ENCODE assay signal across 1 cellular context in the genomic region with DNA sequence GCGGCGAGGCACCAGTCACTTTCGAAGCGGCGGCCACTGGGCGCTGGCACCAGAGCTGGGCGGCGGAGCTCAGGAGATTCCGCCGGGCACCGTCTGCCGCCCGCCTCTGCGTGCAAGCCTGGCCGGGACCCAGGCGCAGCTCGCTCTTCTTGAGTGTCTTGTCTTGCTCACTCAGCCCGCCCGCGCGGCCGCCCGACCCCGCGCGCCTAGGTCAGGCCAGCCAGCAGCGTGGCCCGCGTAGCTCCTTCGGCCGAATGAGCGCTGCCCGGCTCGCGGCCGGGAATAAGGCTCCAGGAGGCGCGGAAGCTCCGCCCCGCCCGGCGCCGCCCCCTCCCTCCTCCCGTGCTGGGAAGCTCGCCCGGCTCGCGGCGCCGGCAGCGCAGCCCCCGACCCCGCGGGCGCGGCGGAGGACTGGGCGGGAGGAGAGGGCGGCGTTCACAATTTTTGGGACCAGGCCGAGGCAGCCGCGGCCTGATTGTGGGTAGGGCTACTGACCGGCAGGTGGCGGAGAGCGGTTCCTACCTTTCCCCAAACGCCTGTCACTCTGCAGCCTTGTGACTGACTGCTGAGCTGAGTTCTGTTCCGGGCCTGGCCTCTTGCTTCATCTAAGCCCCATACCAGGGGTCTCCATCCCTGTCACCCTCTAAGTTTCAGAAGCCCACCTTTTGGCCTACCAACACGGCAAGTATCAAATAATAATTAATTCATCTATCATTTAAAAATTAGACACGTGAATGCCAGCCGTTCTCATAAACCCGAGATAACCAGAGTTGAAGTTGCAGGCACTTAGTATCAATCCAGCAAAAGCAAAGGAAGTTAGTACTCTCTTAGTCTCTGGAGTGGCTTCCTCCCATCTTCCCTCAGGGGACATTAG.
TF ChIP-seq lines count a peak whose summit lies in the region.

A gene with protein sequence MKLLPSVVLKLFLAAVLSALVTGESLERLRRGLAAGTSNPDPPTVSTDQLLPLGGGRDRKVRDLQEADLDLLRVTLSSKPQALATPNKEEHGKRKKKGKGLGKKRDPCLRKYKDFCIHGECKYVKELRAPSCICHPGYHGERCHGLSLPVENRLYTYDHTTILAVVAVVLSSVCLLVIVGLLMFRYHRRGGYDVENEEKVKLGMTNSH (minus strand): TSS at position 256 of the 874 bp plus-strand sequence. CDS start 275 bp downstream, outside the sequence.

TF ChIP-seq in H1, 55 proteins besides CTCF, POLR2A, EP300 and RAD21 (continues in another document):
- TF ChIP-seq ZNF274 (IDR thresholded peaks at IDR 0.05; ENCODE audit: borderline replicate concordance, extremely low read depth, low read length) = no peak
- TF ChIP-seq SP4 (IDR thresholded peaks at IDR 0.05; ENCODE audit: low read length) = no peak
- no peak for TF ChIP-seq RXRA (IDR thresholded peaks at IDR 0.05; ENCODE audit: insufficient read depth, low read depth, low read length)
- TF ChIP-seq RFX5 (IDR thresholded peaks at IDR 0.05; ENCODE audit: borderline replicate concordance, low read depth, low read length) = no peak
- TF ChIP-seq CREB1 (IDR thresholded peaks at IDR 0.05) = no peak
- TF ChIP-seq CEBPB (IDR thresholded peaks at IDR 0.05; ENCODE audit: low read depth, low read length) = peak; percentile 76
- TF ChIP-seq FOSL1 (IDR thresholded peaks at IDR 0.05; ENCODE audit: insufficient read depth, low read depth, low read length) = no peak
- peak; percentile 69 for TF ChIP-seq KDM4A (IDR thresholded peaks at IDR 0.05; ENCODE audit: low read depth, low read length, severe bottlenecking)
- TF ChIP-seq SP2 (IDR thresholded peaks at IDR 0.05; ENCODE audit: low read length) = no peak
- TF ChIP-seq, protein P1, sequence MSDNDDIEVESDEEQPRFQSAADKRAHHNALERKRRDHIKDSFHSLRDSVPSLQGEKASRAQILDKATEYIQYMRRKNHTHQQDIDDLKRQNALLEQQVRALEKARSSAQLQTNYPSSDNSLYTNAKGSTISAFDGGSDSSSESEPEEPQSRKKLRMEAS (IDR thresholded peaks at IDR 0.05) = peak; percentile 60
- TF ChIP-seq TAF1 (IDR thresholded peaks at IDR 0.05; ENCODE audit: low read depth, low read length) = peak; percentile 93
- TF ChIP-seq SRF (IDR thresholded peaks at IDR 0.05; ENCODE audit: low read depth, low read length) = no peak
- no peak for TF ChIP-seq MAFK (IDR thresholded peaks at IDR 0.05; ENCODE audit: low read depth, low read length)
- no peak for TF ChIP-seq EGR1 (IDR thresholded peaks at IDR 0.05; ENCODE audit: borderline replicate concordance, low read depth, low read length)
- TF ChIP-seq GTF2F1 (IDR thresholded peaks at IDR 0.05; ENCODE audit: borderline replicate concordance, low read depth, low read length) = peak; percentile 54; the same call in 1 of the 2 replicates
- no peak for TF ChIP-seq JUND (IDR thresholded peaks at IDR 0.05; ENCODE audit: low read length)
- TF ChIP-seq TEAD4 (IDR thresholded peaks at IDR 0.05; ENCODE audit: low read depth, low read length) = no peak
- no peak for TF ChIP-seq RBBP5 (IDR thresholded peaks at IDR 0.05; ENCODE audit: borderline replicate concordance, low read depth, low read length)
- peak; percentile 26 for TF ChIP-seq EZH2 (IDR thresholded peaks at IDR 0.05; ENCODE audit: low read depth, low read length, severe bottlenecking)
- TF ChIP-seq SAP30 (IDR thresholded peaks at IDR 0.05; ENCODE audit: insufficient read depth, insufficient replicate concordance, low read length) = no peak
- TF ChIP-seq, protein P2, sequence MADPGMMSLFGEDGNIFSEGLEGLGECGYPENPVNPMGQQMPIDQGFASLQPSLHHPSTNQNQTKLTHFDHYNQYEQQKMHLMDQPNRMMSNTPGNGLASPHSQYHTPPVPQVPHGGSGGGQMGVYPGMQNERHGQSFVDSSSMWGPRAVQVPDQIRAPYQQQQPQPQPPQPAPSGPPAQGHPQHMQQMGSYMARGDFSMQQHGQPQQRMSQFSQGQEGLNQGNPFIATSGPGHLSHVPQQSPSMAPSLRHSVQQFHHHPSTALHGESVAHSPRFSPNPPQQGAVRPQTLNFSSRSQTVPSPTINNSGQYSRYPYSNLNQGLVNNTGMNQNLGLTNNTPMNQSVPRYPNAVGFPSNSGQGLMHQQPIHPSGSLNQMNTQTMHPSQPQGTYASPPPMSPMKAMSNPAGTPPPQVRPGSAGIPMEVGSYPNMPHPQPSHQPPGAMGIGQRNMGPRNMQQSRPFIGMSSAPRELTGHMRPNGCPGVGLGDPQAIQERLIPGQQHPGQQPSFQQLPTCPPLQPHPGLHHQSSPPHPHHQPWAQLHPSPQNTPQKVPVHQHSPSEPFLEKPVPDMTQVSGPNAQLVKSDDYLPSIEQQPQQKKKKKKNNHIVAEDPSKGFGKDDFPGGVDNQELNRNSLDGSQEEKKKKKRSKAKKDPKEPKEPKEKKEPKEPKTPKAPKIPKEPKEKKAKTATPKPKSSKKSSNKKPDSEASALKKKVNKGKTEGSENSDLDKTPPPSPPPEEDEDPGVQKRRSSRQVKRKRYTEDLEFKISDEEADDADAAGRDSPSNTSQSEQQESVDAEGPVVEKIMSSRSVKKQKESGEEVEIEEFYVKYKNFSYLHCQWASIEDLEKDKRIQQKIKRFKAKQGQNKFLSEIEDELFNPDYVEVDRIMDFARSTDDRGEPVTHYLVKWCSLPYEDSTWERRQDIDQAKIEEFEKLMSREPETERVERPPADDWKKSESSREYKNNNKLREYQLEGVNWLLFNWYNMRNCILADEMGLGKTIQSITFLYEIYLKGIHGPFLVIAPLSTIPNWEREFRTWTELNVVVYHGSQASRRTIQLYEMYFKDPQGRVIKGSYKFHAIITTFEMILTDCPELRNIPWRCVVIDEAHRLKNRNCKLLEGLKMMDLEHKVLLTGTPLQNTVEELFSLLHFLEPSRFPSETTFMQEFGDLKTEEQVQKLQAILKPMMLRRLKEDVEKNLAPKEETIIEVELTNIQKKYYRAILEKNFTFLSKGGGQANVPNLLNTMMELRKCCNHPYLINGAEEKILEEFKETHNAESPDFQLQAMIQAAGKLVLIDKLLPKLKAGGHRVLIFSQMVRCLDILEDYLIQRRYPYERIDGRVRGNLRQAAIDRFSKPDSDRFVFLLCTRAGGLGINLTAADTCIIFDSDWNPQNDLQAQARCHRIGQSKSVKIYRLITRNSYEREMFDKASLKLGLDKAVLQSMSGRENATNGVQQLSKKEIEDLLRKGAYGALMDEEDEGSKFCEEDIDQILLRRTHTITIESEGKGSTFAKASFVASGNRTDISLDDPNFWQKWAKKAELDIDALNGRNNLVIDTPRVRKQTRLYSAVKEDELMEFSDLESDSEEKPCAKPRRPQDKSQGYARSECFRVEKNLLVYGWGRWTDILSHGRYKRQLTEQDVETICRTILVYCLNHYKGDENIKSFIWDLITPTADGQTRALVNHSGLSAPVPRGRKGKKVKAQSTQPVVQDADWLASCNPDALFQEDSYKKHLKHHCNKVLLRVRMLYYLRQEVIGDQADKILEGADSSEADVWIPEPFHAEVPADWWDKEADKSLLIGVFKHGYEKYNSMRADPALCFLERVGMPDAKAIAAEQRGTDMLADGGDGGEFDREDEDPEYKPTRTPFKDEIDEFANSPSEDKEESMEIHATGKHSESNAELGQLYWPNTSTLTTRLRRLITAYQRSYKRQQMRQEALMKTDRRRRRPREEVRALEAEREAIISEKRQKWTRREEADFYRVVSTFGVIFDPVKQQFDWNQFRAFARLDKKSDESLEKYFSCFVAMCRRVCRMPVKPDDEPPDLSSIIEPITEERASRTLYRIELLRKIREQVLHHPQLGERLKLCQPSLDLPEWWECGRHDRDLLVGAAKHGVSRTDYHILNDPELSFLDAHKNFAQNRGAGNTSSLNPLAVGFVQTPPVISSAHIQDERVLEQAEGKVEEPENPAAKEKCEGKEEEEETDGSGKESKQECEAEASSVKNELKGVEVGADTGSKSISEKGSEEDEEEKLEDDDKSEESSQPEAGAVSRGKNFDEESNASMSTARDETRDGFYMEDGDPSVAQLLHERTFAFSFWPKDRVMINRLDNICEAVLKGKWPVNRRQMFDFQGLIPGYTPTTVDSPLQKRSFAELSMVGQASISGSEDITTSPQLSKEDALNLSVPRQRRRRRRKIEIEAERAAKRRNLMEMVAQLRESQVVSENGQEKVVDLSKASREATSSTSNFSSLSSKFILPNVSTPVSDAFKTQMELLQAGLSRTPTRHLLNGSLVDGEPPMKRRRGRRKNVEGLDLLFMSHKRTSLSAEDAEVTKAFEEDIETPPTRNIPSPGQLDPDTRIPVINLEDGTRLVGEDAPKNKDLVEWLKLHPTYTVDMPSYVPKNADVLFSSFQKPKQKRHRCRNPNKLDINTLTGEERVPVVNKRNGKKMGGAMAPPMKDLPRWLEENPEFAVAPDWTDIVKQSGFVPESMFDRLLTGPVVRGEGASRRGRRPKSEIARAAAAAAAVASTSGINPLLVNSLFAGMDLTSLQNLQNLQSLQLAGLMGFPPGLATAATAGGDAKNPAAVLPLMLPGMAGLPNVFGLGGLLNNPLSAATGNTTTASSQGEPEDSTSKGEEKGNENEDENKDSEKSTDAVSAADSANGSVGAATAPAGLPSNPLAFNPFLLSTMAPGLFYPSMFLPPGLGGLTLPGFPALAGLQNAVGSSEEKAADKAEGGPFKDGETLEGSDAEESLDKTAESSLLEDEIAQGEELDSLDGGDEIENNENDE (IDR thresholded peaks at IDR 0.05; ENCODE audit: insufficient replicate concordance, low read length) = no peak
- TF ChIP-seq SUZ12 (IDR thresholded peaks at IDR 0.05; ENCODE audit: low read length) = no peak
- TF ChIP-seq, protein P3, sequence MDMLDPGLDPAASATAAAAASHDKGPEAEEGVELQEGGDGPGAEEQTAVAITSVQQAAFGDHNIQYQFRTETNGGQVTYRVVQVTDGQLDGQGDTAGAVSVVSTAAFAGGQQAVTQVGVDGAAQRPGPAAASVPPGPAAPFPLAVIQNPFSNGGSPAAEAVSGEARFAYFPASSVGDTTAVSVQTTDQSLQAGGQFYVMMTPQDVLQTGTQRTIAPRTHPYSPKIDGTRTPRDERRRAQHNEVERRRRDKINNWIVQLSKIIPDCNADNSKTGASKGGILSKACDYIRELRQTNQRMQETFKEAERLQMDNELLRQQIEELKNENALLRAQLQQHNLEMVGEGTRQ (IDR thresholded peaks at IDR 0.05; ENCODE audit: low read length) = no peak
- no peak for TF ChIP-seq HDAC6 (IDR thresholded peaks at IDR 0.05; ENCODE audit: low read depth, low read length)
- TF ChIP-seq NRF1 (IDR thresholded peaks at IDR 0.05; ENCODE audit: low read depth, low read length) = no peak
- no peak for TF ChIP-seq BRCA1 (IDR thresholded peaks at IDR 0.05; ENCODE audit: low read depth, low read length)
- TF ChIP-seq TAF7 (optimal IDR thresholded peaks at IDR 0.05; ENCODE audit: borderline replicate concordance, low read depth, low read length) = peak; percentile 86
- TF ChIP-seq, protein P4, sequence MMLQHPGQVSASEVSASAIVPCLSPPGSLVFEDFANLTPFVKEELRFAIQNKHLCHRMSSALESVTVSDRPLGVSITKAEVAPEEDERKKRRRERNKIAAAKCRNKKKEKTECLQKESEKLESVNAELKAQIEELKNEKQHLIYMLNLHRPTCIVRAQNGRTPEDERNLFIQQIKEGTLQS (IDR thresholded peaks at IDR 0.05; ENCODE audit: insufficient read depth, low read depth, low read length) = no peak
- TF ChIP-seq BACH1 (IDR thresholded peaks at IDR 0.05; ENCODE audit: low read length) = no peak
- TF ChIP-seq JUN (IDR thresholded peaks at IDR 0.05; ENCODE audit: low read depth, low read length) = no peak
- TF ChIP-seq CHD2 (IDR thresholded peaks at IDR 0.05; ENCODE audit: low read length) = no peak
- TF ChIP-seq HDAC2 (IDR thresholded peaks at IDR 0.05; ENCODE audit: borderline replicate concordance in 1 of 2, low read depth in 2 of 2, low read length in 2 of 2) = no peak
- TF ChIP-seq CBX8 (IDR thresholded peaks at IDR 0.05; ENCODE audit: borderline replicate concordance, low read depth, low read length) = no peak
- peak; percentile 89 for TF ChIP-seq PHF8 (conservative IDR thresholded peaks at IDR 0.05; ENCODE audit: low read depth, low read length)
- TF ChIP-seq, protein P5, sequence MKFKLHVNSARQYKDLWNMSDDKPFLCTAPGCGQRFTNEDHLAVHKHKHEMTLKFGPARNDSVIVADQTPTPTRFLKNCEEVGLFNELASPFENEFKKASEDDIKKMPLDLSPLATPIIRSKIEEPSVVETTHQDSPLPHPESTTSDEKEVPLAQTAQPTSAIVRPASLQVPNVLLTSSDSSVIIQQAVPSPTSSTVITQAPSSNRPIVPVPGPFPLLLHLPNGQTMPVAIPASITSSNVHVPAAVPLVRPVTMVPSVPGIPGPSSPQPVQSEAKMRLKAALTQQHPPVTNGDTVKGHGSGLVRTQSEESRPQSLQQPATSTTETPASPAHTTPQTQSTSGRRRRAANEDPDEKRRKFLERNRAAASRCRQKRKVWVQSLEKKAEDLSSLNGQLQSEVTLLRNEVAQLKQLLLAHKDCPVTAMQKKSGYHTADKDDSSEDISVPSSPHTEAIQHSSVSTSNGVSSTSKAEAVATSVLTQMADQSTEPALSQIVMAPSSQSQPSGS (IDR thresholded peaks at IDR 0.05; ENCODE audit: low read length) = no peak
- peak; percentile 88 for TF ChIP-seq TBP (IDR thresholded peaks at IDR 0.05; ENCODE audit: low read depth, low read length)
- no peak for TF ChIP-seq KDM1A (IDR thresholded peaks at IDR 0.05; ENCODE audit: borderline replicate concordance, low read length)
- TF ChIP-seq SIX5 (IDR thresholded peaks at IDR 0.05; ENCODE audit: low read depth, low read length) = no peak
- TF ChIP-seq CBX5 (IDR thresholded peaks at IDR 0.05; ENCODE audit: low read depth, low read length) = no peak
- TF ChIP-seq POU5F1 (IDR thresholded peaks at IDR 0.05; ENCODE audit: low read depth, low read length) = no peak
- TF ChIP-seq TCF12 (IDR thresholded peaks at IDR 0.05; ENCODE audit: low read depth, low read length) = no peak
- TF ChIP-seq SIRT6 (IDR thresholded peaks at IDR 0.05; ENCODE audit: low read length) = no peak
- TF ChIP-seq SP1 (IDR thresholded peaks at IDR 0.05; ENCODE audit: low read depth, low read length) = 0 out of 2 replicates have a peak, but pooled peaks have one; percentile 5
- peak; percentile 88 for TF ChIP-seq POLR2AphosphoS5 (IDR thresholded peaks at IDR 0.05; ENCODE audit: low read depth, low read length)
- no peak for TF ChIP-seq KDM5A (IDR thresholded peaks at IDR 0.05; ENCODE audit: low read length)
- 0 out of 2 replicates have a peak, but pooled peaks have one; percentile 31 for TF ChIP-seq YY1 (IDR thresholded peaks at IDR 0.05; ENCODE audit: low read depth, low read length)
- peak; percentile 2 for TF ChIP-seq NANOG (IDR thresholded peaks at IDR 0.05; ENCODE audit: insufficient read depth, low read depth, low read length, poor library complexity, severe bottlenecking)
- no peak for TF ChIP-seq CHD1 (IDR thresholded peaks at IDR 0.05; ENCODE audit: low read depth, low read length)
- TF ChIP-seq SIN3A (conservative IDR thresholded peaks at IDR 0.05 in 1 of 2, IDR thresholded peaks at IDR 0.05 in 1 of 2; ENCODE audit: low read depth in 1 of 2, low read length in 2 of 2) = peak in 1 of 2 experiments; percentile 70; a peak in 1 of 4 replicates
- TF ChIP-seq CTBP2 (IDR thresholded peaks at IDR 0.05; ENCODE audit: borderline replicate concordance, insufficient read depth, insufficient read length, low read length) = no peak
- TF ChIP-seq ASH2L (IDR thresholded peaks at IDR 0.05; ENCODE audit: low read length) = peak; percentile 77
- TF ChIP-seq, protein P6, sequence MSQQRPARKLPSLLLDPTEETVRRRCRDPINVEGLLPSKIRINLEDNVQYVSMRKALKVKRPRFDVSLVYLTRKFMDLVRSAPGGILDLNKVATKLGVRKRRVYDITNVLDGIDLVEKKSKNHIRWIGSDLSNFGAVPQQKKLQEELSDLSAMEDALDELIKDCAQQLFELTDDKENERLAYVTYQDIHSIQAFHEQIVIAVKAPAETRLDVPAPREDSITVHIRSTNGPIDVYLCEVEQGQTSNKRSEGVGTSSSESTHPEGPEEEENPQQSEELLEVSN (IDR thresholded peaks at IDR 0.05) = no peak
- TF ChIP-seq RNF2 (IDR thresholded peaks at IDR 0.05; ENCODE audit: borderline replicate concordance, low read depth, low read length, missing control alignments, poor library complexity, severe bottlenecking) = no peak
